Comparison of ENCODE assay signal across 1 cellular context in genomic region chr17:10171581-10171981, GRCh38.
TF ChIP-seq lines count a peak whose summit lies in the region.

No MANE protein-coding gene starts in this region.

TF ChIP-seq in GM23338, 12 proteins besides CTCF, POLR2A, EP300 and RAD21:
- TF ChIP-seq ZNF462 (CRISPR knock-in tag; IDR thresholded peaks at IDR 0.05) = no peak
- TF ChIP-seq REST (IDR thresholded peaks at IDR 0.05; ENCODE audit: unreplicated experiment) = no peak
- no peak for TF ChIP-seq EZH2 (IDR thresholded peaks at IDR 0.05; ENCODE audit: low read depth, unreplicated experiment)
- no peak for TF ChIP-seq NANOG (IDR thresholded peaks at IDR 0.05; ENCODE audit: borderline replicate concordance)
- TF ChIP-seq EZH2phosphoT487 (IDR thresholded peaks at IDR 0.05; ENCODE audit: unreplicated experiment) = no peak
- no peak for TF ChIP-seq POLR2AphosphoS5 (IDR thresholded peaks at IDR 0.05; ENCODE audit: low read depth)
- TF ChIP-seq ZNF114 (CRISPR knock-in tag; IDR thresholded peaks at IDR 0.05) = no peak
- TF ChIP-seq JUNB (IDR thresholded peaks at IDR 0.05; ENCODE audit: unreplicated experiment) = no peak
- TF ChIP-seq ETS1 (IDR thresholded peaks at IDR 0.05) = no peak
- no peak for TF ChIP-seq STAT1 (IDR thresholded peaks at IDR 0.05; ENCODE audit: unreplicated experiment)
- TF ChIP-seq ZNF331 (CRISPR knock-in tag; IDR thresholded peaks at IDR 0.05; ENCODE audit: low read depth) = no peak
- no peak for TF ChIP-seq CREB1 (CRISPR knock-in tag; IDR thresholded peaks at IDR 0.05; ENCODE audit: low read depth)
TF ChIP-seq in GM23338: peak in this region for 0.
